In genomic region chr5:126978258-126978657, GRCh38 we compare ENCODE assay signal across 16 cellular contexts. TPM values are rescaled to one million over a fixed set of nuclear protein-coding genes. Genes with fewer than 3 reads are reported as not detected.
DNase-seq lines count a peak whose midpoint lies in the region; ATAC-seq lines count a peak whose summit lies in the region.
"Had no signal": no experiment of that assay in that cellular context is flagged by ENCODE, and none has a peak within 500 bp of the region (broad histone marks: within the 10 kb centered on the region; RNA-seq: fewer than 3 reads in every experiment).

No MANE protein-coding gene starts in this region.

- H4K20me1 ChIP-seq in BLaER1 treated with 17β-estradiol and CSF1 and Interleukin-3, amounts not matched to agents 10 nM and 100 nM: peaks cover 0 to 23% (median 0%) of the 10 kb centered on the region in 11 experiments; a peak in 4 of 22 replicates

- H3K27ac Mint-ChIP-seq in IgD-negative memory B cell (peak overlapping the region in 2 of 3 donors; percentile 14 to 58), naive B cell (peak overlapping the region; percentile 60 to 95 (median 82))
- H3K27ac Mint-ChIP-seq: CD14-positive monocyte; CD4-positive, alpha-beta memory T cell; GM23338 had no signal

- H3K9me3 ChIP-seq in BLaER1 treated with 17β-estradiol and CSF1 and Interleukin-3, amounts not matched to agents 10 nM and 100 nM (replicated peaks in 1 of 11): peaks cover 0 to 6% (median 0%) of the 10 kb centered on the region in 11 experiments; a peak in 3 of 22 replicates

- DNase-seq in naive B cell (no peak), HT-29 (ENCODE audit: low spot score) (no peak), GF-D8 (lab: John Stamatoyannopoulos, UW) (no peak)
- DNase-seq: Calu3; CD4-positive, alpha-beta memory T cell; COR-L47; DMS53; DMS79 treated with DMSO at 0.1 percent for 48 hours; H9 had no signal

- no peaks in the 10 kb centered on the region for H3K9me3 Mint-ChIP-seq in IgD-negative memory B cell
- H3K9me3 Mint-ChIP-seq in naive B cell: no peaks in the 10 kb centered on the region
- H3K9me3 Mint-ChIP-seq: CD4-positive, alpha-beta memory T cell; GM23338; H9 had no signal

- H3K4me3 Mint-ChIP-seq in IgD-negative memory B cell (no peak overlapping the region), naive B cell (peak overlapping the region in 1 of 8 donors; percentile 45)
- H3K4me3 Mint-ChIP-seq: CD14-positive monocyte; CD4-positive, alpha-beta memory T cell; GM23338; H9 had no signal

- ATAC-seq in naive B cell (ENCODE audit: low read depth in 2 of 2) (no peak), GM18498 (IDR thresholded peaks at IDR 0.05; ENCODE audit: unreplicated experiment) (no peak)
- ATAC-seq: GM23338, HCT116 had no signal

- H3K27me3 Mint-ChIP-seq in IgD-negative memory B cell (no peaks in the 10 kb centered on the region), naive B cell (no peaks in the 10 kb centered on the region)
- H3K27me3 Mint-ChIP-seq: CD4-positive, alpha-beta memory T cell had no signal

- peak overlapping the region in 5 of 11 experiments; percentile 10 to 49 (median 38); a peak in 7 of 22 replicates for H3K27ac ChIP-seq in BLaER1 treated with 17β-estradiol and CSF1 and Interleukin-3, amounts not matched to agents 10 nM and 100 nM

- H3K36me3 Mint-ChIP-seq in IgD-negative memory B cell: peaks cover 3% of the 10 kb centered on the region
- H3K36me3 Mint-ChIP-seq in naive B cell: no peaks in the 10 kb centered on the region
- H3K36me3 Mint-ChIP-seq: CD14-positive monocyte; CD4-positive, alpha-beta memory T cell had no signal

- H3K27me3 ChIP-seq in BLaER1 treated with 17β-estradiol and CSF1 and Interleukin-3, amounts not matched to agents 10 nM and 100 nM: no peaks in the 10 kb centered on the region

- peaks cover 18 to 90% (median 74%) of the 10 kb centered on the region in 10 experiments for H3K4me1 ChIP-seq in BLaER1 treated with 17β-estradiol and CSF1 and Interleukin-3, amounts not matched to agents 10 nM and 100 nM

- peaks cover 26 to 73% (median 58%) of the 10 kb centered on the region in 3 donors for H3K4me1 Mint-ChIP-seq in IgD-negative memory B cell
- H3K4me1 Mint-ChIP-seq in naive B cell: peaks cover 62 to 88% (median 87%) of the 10 kb centered on the region in 3 donors

- peaks cover 0 to 49% (median 21%) of the 10 kb centered on the region in 11 experiments; a peak in 14 of 22 replicates for H3K36me3 ChIP-seq in BLaER1 treated with 17β-estradiol and CSF1 and Interleukin-3, amounts not matched to agents 10 nM and 100 nM

- peak overlapping the region in 7 of 11 experiments; percentile 1 to 34 (median 5); a peak in 4 of 22 replicates for H3K4me2 ChIP-seq in BLaER1 treated with 17β-estradiol and CSF1 and Interleukin-3, amounts not matched to agents 10 nM and 100 nM
- H3K4me2 ChIP-seq: GM23338 had no signal

- H3K4me3 ChIP-seq in BLaER1 treated with 17β-estradiol and CSF1 and Interleukin-3, amounts not matched to agents 10 nM and 100 nM: no peak overlapping the region
- H3K4me3 ChIP-seq: GM23338 had no signal

- no peak overlapping the region for H3K9ac ChIP-seq in BLaER1 treated with 17β-estradiol and CSF1 and Interleukin-3, amounts not matched to agents 10 nM and 100 nM

RNA-seq across cellular contexts. Expression of gene MARCHF3, which starts 52.1 kb away (rescaled TPM):
- polyA plus RNA-seq in IgD-negative memory B cell (31.7 TPM), naive B cell (ENCODE audit: low read depth in 6 of 6) (10 to 100 TPM; 63.4 to 81.0 (median 71.7) TPM)
- total RNA-seq in HT-29 (2014; rRNA removed; shearing (Covaris generic)): 18.2 and 32.5 TPM in 2 replicates
- total RNA-seq: G401 had no signal
